In genomic region chr17:15171433-15172047, GRCh38 we compare ENCODE assay signal across 9 cellular contexts.
DNase-seq lines count a peak whose midpoint lies in the region; FAIRE-seq and TF ChIP-seq lines count a peak whose summit lies in the region.
"Had no signal": no experiment of that assay in that cellular context is flagged by ENCODE, and none has a peak within 500 bp of the region (broad histone marks: within the 10 kb centered on the region; RNA-seq: fewer than 3 reads in every experiment).

No MANE protein-coding gene starts in this region.

- H3K27me3 Mint-ChIP-seq in activated T-helper 2 cell treated with anti-CD3 and anti-CD28 coated beads, Interferon-gamma antibody, Interleukin-2, Interleukin-4, amounts not matched to agents 10 μg/mL and 5 μg/mL and 100 μg/mL, durations not matched to agents 14 hours and 24 hours and 36 hours (ENCODE audit: low read depth) = no peaks in the 10 kb centered on the region

- FAIRE-seq in GM19239 (lab: Jason Lieb, UNC) = no peak

- H3K4me1 Mint-ChIP-seq in activated T-helper 2 cell treated with anti-CD3 and anti-CD28 coated beads, Interferon-gamma antibody, Interleukin-2, Interleukin-4, amounts not matched to agents 10 μg/mL and 5 μg/mL and 100 μg/mL, durations not matched to agents 14 hours and 24 hours and 36 hours (ENCODE audit: low read depth) = no peaks in the 10 kb centered on the region

- no peaks in the 10 kb centered on the region for H3K9me3 ChIP-seq in cardiac muscle cell (ENCODE audit: low read depth)

- no peaks in the 10 kb centered on the region for H3K27me3 ChIP-seq in cardiac muscle cell

- no peak overlapping the region for H3K4me3 ChIP-seq in cardiac muscle cell

- no peaks in the 10 kb centered on the region for H3K9me3 Mint-ChIP-seq in activated T-helper 2 cell treated with anti-CD3 and anti-CD28 coated beads, Interferon-gamma antibody, Interleukin-2, Interleukin-4, amounts not matched to agents 10 μg/mL and 5 μg/mL and 100 μg/mL, durations not matched to agents 14 hours and 24 hours and 36 hours
- H3K9me3 Mint-ChIP-seq: T-helper 1 cell treated with Interleukin-12 subunit alpha and Interleukin-12 subunit beta and Interleukin-4 antibody, amounts not matched to agents 30 μg/mL and 1 μg/mL, for 36 hours had no signal

- H3K36me3 ChIP-seq in cardiac muscle cell = no peaks in the 10 kb centered on the region

- no peak overlapping the region for H3K27ac Mint-ChIP-seq in activated T-helper 2 cell treated with anti-CD3 and anti-CD28 coated beads, Interferon-gamma antibody, Interleukin-2, Interleukin-4, amounts not matched to agents 10 μg/mL and 5 μg/mL and 100 μg/mL, durations not matched to agents 14 hours and 24 hours and 36 hours
- H3K27ac Mint-ChIP-seq: T-helper 1 cell treated with Interleukin-12 subunit alpha and Interleukin-12 subunit beta and Interleukin-4 antibody, amounts not matched to agents 30 μg/mL and 1 μg/mL, for 36 hours had no signal

- no peaks in the 10 kb centered on the region for H3K36me3 Mint-ChIP-seq in activated T-helper 2 cell treated with anti-CD3 and anti-CD28 coated beads, Interferon-gamma antibody, Interleukin-2, Interleukin-4, amounts not matched to agents 10 μg/mL and 5 μg/mL and 100 μg/mL, durations not matched to agents 14 hours and 24 hours and 36 hours (ENCODE audit: low read depth)

- DNase-seq in GM19239 (ENCODE audit: insufficient read length, low spot score) (peak; percentile 15), NAMALWA (ENCODE audit: low spot score) (peak; percentile 47), cardiac muscle cell (ENCODE audit: low read depth in 1 of 2, low spot score in 1 of 2) (peak; percentile 82 to 83), pons (ENCODE audit: low spot score) (peak; percentile 78), activated gamma-delta T cell (lab: John Stamatoyannopoulos, UW) (no peak), NK-92 (lab: John Stamatoyannopoulos, UW; ENCODE audit: unreplicated experiment) (no peak)
- DNase-seq in activated T-helper 2 cell treated with anti-CD3 and anti-CD28 coated beads, Interferon-gamma antibody, Interleukin-2, Interleukin-4, amounts not matched to agents 10 μg/mL and 5 μg/mL and 100 μg/mL, durations not matched to agents 14 hours and 24 hours and 36 hours (ENCODE audit: low spot score) = peak; percentile 9

- intact Hi-C loops in activated T-helper 2 cell treated with anti-CD3 and anti-CD28 coated beads, Interferon-gamma antibody, Interleukin-2, Interleukin-4, amounts not matched to agents 10 μg/mL and 5 μg/mL and 100 μg/mL, durations not matched to agents 14 hours and 24 hours and 36 hours (cut with micrococcal nuclease) = no loop called here

- H3K4me1 ChIP-seq in cardiac muscle cell (ENCODE audit: low read depth) = no peaks in the 10 kb centered on the region

- no peak overlapping the region for H3K27ac ChIP-seq in C4-2B
- H3K27ac ChIP-seq in cardiac muscle cell = no peak overlapping the region

- H3K4me3 Mint-ChIP-seq in activated T-helper 2 cell treated with anti-CD3 and anti-CD28 coated beads, Interferon-gamma antibody, Interleukin-2, Interleukin-4, amounts not matched to agents 10 μg/mL and 5 μg/mL and 100 μg/mL, durations not matched to agents 14 hours and 24 hours and 36 hours (ENCODE audit: low read depth) = no peak overlapping the region
- H3K4me3 Mint-ChIP-seq: T-helper 1 cell treated with Interleukin-12 subunit alpha and Interleukin-12 subunit beta and Interleukin-4 antibody, amounts not matched to agents 30 μg/mL and 1 μg/mL, for 36 hours had no signal

- TF ChIP-seq CTCF in C4-2B (conservative IDR thresholded peaks at IDR 0.05) = peak; percentile 90
- TF ChIP-seq CTCF in cardiac muscle cell (IDR thresholded peaks at IDR 0.05; ENCODE audit: low read depth, low read length) = peak; percentile 96

Comparison
In these comparisons a context has a peak if more than half of its experiments do, and no peak if none do; other contexts are left out.
1. DNase-seq: peak in GM19239 (single experiment), NAMALWA (single experiment), activated T-helper 2 cell treated with anti-CD3 and anti-CD28 coated beads, Interferon-gamma antibody, Interleukin-2, Interleukin-4, amounts not matched to agents 10 μg/mL and 5 μg/mL and 100 μg/mL, durations not matched to agents 14 hours and 24 hours and 36 hours (single experiment), cardiac muscle cell (2 of 2) and pons (single experiment); none in activated gamma-delta T cell (single experiment) and NK-92 (single experiment).